Comparison of ENCODE assay signal across 8 cellular contexts in the genomic region with DNA sequence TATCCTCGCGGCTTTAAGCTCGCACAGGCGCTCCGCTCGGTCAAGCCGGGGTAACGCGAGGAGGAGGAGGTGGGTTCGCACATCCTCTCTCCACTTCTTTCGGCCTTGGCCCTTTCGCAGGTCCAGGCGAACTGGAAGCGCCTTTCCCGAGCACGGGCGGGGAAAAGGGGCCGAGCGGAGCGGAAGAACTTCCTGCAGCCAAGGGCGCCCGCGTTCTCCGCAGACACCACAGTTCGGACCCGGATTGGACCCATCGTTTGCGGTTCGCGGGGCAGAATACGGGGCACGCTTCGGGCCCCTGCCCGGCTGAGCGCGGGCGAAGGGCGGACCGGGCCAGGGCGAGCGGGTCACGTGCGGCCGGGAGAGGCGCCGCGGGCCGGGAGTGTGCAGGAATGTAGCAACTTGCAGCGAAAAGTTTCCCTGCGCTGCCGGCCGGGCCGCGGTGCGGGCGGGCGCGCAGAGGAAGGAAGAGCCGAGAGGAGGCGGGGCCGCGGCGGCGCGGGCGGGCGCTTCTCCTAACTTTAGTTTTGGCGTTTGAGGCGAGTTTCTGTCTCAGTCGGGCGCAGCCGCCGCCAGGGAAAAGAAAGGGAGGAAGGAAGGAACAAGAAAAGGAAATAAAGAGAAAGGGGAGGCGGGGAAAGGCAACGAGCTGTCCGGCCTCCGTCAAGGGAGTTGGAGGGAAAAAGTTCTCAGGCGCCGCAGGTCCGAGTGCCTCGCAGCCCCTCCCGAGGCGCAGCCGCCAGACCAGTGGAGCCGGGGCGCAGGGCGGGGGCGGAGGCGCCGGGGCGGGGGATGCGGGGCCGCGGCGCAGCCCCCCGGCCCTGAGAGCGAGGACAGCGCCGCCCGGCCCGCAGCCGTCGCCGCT. TPM values are rescaled to one million over a fixed set of nuclear protein-coding genes. Genes with fewer than 3 reads are reported as not detected.
DNase-seq lines count a peak whose midpoint lies in the region; ATAC-seq and TF ChIP-seq lines count a peak whose summit lies in the region.

A gene (plus strand): TSS at position 552 of the 865 bp plus-strand sequence. CDS start 402 bp downstream, outside the sequence.

- TF ChIP-seq POLR2A in esophagus muscularis mucosa (IDR thresholded peaks at IDR 0.05; ENCODE audit: low read depth): no peak

- H3K9me2 ChIP-seq in OCI-LY1 (ENCODE audit: low read depth, low read length): no peaks in the 10 kb centered on the region

- H3K36me3 ChIP-seq in OCI-LY1 (ENCODE audit: insufficient read depth, low read length) (no peaks in the 10 kb centered on the region), esophagus muscularis mucosa (no peaks in the 10 kb centered on the region), muscle layer of colon (ENCODE audit: insufficient read depth, low read length) (no peaks in the 10 kb centered on the region)

- DNase-seq in NCI-H2196 (lab: John Stamatoyannopoulos, UW; ENCODE audit: unreplicated experiment): peak; percentile 9
- no peak for DNase-seq in NCI-H2196 treated with DMSO at 0.1 percent for 48 hours (lab: John Stamatoyannopoulos, UW; ENCODE audit: unreplicated experiment)
- peak; percentile 76 to 80 for DNase-seq in activated T-cell treated with anti-CD3 and anti-CD28 coated beads, Interleukin-2, amount 50 U/mL, for 48 hours
- peak; percentile 95 for DNase-seq in esophagus muscularis mucosa (ENCODE audit: extremely low spot score)
- peak; percentile 23 to 26 for DNase-seq in stimulated activated CD8-positive, alpha-beta memory T cell treated with anti-CD3 and anti-CD28 coated beads, Interleukin-7, amount 100 ng/mL, for 1 hour (ENCODE audit: low read depth in 2 of 2)

- H3K27me3 ChIP-seq in OCI-LY1 (ENCODE audit: insufficient read depth, low read length): no peaks in the 10 kb centered on the region; the same call in 1 of the 2 replicates
- no peaks in the 10 kb centered on the region for H3K27me3 ChIP-seq in esophagus muscularis mucosa
- no peaks in the 10 kb centered on the region for H3K27me3 ChIP-seq in muscle layer of colon (ENCODE audit: control insufficient read depth in 1 of 2, insufficient read depth in 2 of 2, low read length in 2 of 2)

- H3K79me2 ChIP-seq in OCI-LY1 (ENCODE audit: insufficient read depth, low read length): no peaks in the 10 kb centered on the region

- H3F3A ChIP-seq in OCI-LY1 (ENCODE audit: insufficient read depth, low read length): no peaks in the 10 kb centered on the region

- peak within 1 kb of the TSS; percentile 91 for H2AFZ ChIP-seq in OCI-LY1 (ENCODE audit: low read length)

- intact Hi-C loops in esophagus muscularis mucosa (cut with DNase I): loop anchor here (5.0 to 10.0 kb wide), 4 partner anchors 63 to 157 kb away; a partner anchor contains a TSS

- peak within 1 kb of the TSS; percentile 69 for H3K9ac ChIP-seq in OCI-LY1 (ENCODE audit: low read length)
- peak within 1 kb of the TSS; percentile 92 for H3K9ac ChIP-seq in muscle layer of colon (ENCODE audit: low read length)

- no peak for TF ChIP-seq EP300 in esophagus muscularis mucosa (IDR thresholded peaks at IDR 0.05)

- 1% methylated on average over 82 of the region's 104 CpGs for WGBS in esophagus muscularis mucosa

- H3K4me1 ChIP-seq in OCI-LY1 (ENCODE audit: insufficient read depth, low read length, severe bottlenecking) (peaks cover 6% of the 10 kb centered on the region), esophagus muscularis mucosa (peaks cover 27 to 39% (median 38%) of the 10 kb centered on the region in 4 donors), muscle layer of colon (ENCODE audit: insufficient read depth, low read length) (peaks cover 17% of the 10 kb centered on the region)

- peak within 1 kb of the TSS; percentile 73 for H3K4me3 ChIP-seq in OCI-LY1 (ENCODE audit: low read depth, low read length, poor library complexity, severe bottlenecking)
- peak within 1 kb of the TSS; percentile 65 to 95 (median 94) for H3K4me3 ChIP-seq in esophagus muscularis mucosa
- peak within 1 kb of the TSS; percentile 78 to 91 for H3K4me3 ChIP-seq in muscle layer of colon (ENCODE audit: low read depth in 1 of 2, low read length in 2 of 2)

- TF ChIP-seq CTCF in OCI-LY1 (IDR thresholded peaks at IDR 0.05; ENCODE audit: low read length): no peak
- TF ChIP-seq CTCF in esophagus muscularis mucosa (IDR thresholded peaks at IDR 0.05): peak in 1 of 3 experiments; percentile 26

- no peaks in the 10 kb centered on the region for H4K20me1 ChIP-seq in OCI-LY1 (ENCODE audit: insufficient read depth, low read length)

- peak; percentile 86 for ATAC-seq in HG03025 (IDR thresholded peaks at IDR 0.05; ENCODE audit: low FRiP score, unreplicated experiment)

- H3K27ac ChIP-seq in OCI-LY1 (ENCODE audit: low read depth, low read length, poor library complexity, severe bottlenecking): no peak within 1 kb of the TSS
- peak within 1 kb of the TSS; percentile 94 to 99 (median 98) for H3K27ac ChIP-seq in esophagus muscularis mucosa (replicated peaks in 1 of 4)
- H3K27ac ChIP-seq in muscle layer of colon (ENCODE audit: low read depth, low read length): peak within 1 kb of the TSS; percentile 95

- H3K9me3 ChIP-seq in OCI-LY1 (ENCODE audit: low read length): no peaks in the 10 kb centered on the region
- H3K9me3 ChIP-seq in esophagus muscularis mucosa: no peaks in the 10 kb centered on the region
- no peaks in the 10 kb centered on the region for H3K9me3 ChIP-seq in muscle layer of colon (ENCODE audit: low read length)

- peak within 1 kb of the TSS; percentile 82 for H3K4me2 ChIP-seq in OCI-LY1 (ENCODE audit: low read length)

RNA-seq across cellular contexts. Expression of the gene that starts here (rescaled TPM):
- 100 to 1,000 TPM; 220 to 343 (median 275) TPM for total RNA-seq in esophagus muscularis mucosa
